19 cellular contexts compared by ENCODE assay signal in the genomic region with DNA sequence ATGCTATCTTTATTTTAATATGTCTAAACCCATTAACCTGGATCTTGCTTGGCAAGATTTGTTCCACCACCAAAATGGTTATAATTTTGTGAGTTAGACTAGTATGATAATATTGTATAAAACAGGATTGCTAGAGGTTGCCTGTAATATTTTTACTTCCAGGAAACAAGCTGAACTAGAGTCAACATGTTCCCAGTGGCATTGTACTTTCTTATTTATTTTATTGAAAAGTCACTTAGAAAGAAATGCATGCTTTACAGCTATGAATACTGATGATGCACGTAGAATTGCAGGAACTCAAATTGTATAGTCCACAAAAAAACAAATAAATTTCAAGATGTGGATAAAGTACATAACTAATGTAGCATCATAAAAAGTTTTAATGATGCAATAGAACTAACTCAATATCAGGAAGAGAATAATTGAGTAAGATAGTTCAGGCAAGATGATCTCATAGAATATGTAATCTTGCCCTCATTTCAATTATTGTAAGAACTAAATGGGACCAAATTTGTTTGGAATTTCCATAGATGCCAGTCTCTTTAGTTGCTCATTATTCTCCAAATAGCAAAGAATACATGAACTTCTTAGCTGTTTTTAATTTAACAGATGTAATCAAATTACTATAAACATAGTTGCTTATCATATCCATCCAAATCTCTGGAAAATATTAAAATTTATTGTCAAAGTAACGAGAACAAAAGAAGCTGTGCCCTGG.
"Had no signal": no experiment of that assay in that cellular context is flagged by ENCODE, and none has a peak within 500 bp of the region (broad histone marks: within the 10 kb centered on the region; RNA-seq: fewer than 3 reads in every experiment).

No MANE protein-coding gene starts in this region.

- H3K9me3 ChIP-seq: SK-N-SH had no signal

- DNase-seq: IMR-90, Karpas-422, KG1, MM.1S, NCI-H1092 treated with DMSO at 0.1 percent for 48 hours, NCI-H1436, NCI-H187, NCI-H2029, NCI-H2081 treated with DMSO at 0.1 percent for 48 hours, NCI-H2171, NCI-H226, NCI-H446, NCI-H510A, NCI-H524 treated with DMSO at 0.1 percent for 48 hours, NCI-H69, NCI-H774, Right ventricle myocardium superior, RPMI8226, SK-N-SH had no signal

- H3K9ac ChIP-seq: SK-N-SH had no signal
